Comparison of ENCODE assay signal across 1 cellular context in genomic region chr12:49637401-49637800, GRCh38.
TF ChIP-seq lines count a peak whose summit lies in the region.

No MANE protein-coding gene starts in this region.

TF ChIP-seq in H1, 55 proteins besides CTCF, POLR2A, EP300 and RAD21 (continued from another document):
- no peak for TF ChIP-seq SAP30 (IDR thresholded peaks at IDR 0.05; ENCODE audit: insufficient read depth, insufficient replicate concordance, low read length)
- no peak for TF ChIP-seq SIN3A (conservative IDR thresholded peaks at IDR 0.05 in 1 of 2, IDR thresholded peaks at IDR 0.05 in 1 of 2; ENCODE audit: low read depth in 1 of 2, low read length in 2 of 2)
- TF ChIP-seq ZNF274 (IDR thresholded peaks at IDR 0.05; ENCODE audit: borderline replicate concordance, extremely low read depth, low read length): no peak
